ENCODE assay signal across 8 cellular contexts in genomic region chr17:61583242-61583641, GRCh38. TPM values are rescaled to one million over a fixed set of nuclear protein-coding genes. Genes with fewer than 3 reads are reported as not detected.
DNase-seq lines count a peak whose midpoint lies in the region; ATAC-seq, FAIRE-seq and TF ChIP-seq lines count a peak whose summit lies in the region.

No MANE protein-coding gene starts in this region.

- H3K27ac ChIP-seq in 22Rv1 (peak overlapping the region; percentile 23), endothelial cell of umbilical vein (ENCODE audit: insufficient read depth, low read depth, low read length) (no peak overlapping the region), testis (no peak overlapping the region), right atrium auricular region (no peak overlapping the region)

- POLR2A ChIA-PET in endothelial cell of umbilical vein (lab: Charles Lee) = no interaction called here

- H3K79me2 ChIP-seq in endothelial cell of umbilical vein (ENCODE audit: control insufficient read depth, insufficient read depth, low read length) = no peaks in the 10 kb centered on the region

- no peak overlapping the region for H3K4me3 ChIP-seq in endothelial cell of umbilical vein (replicated peaks in 1 of 3; ENCODE audit: insufficient read depth in 1 of 3, low read depth in 1 of 3, low read length in 3 of 3)
- no peak overlapping the region for H3K4me3 ChIP-seq in testis
- no peak overlapping the region for H3K4me3 ChIP-seq in right atrium auricular region

- no peak overlapping the region for H3K4me2 ChIP-seq in endothelial cell of umbilical vein (ENCODE audit: insufficient read depth, low read length)

- intact Hi-C loops in endothelial cell of umbilical vein (cut with micrococcal nuclease) = loop anchor here (1.0 kb wide), 1 partner anchor 171 kb away; no protein-coding TSS in a partner anchor
- intact Hi-C loops in testis (cut with DNase I; ENCODE audit: low total_unique reads) = no loop called here

- H3K4me1 ChIP-seq in endothelial cell of umbilical vein (ENCODE audit: control insufficient read depth, extremely low read depth, insufficient read depth, low read length) = no peaks in the 10 kb centered on the region
- no peaks in the 10 kb centered on the region for H3K4me1 ChIP-seq in testis
- no peaks in the 10 kb centered on the region for H3K4me1 ChIP-seq in right atrium auricular region

- no peak overlapping the region for H3K9ac ChIP-seq in endothelial cell of umbilical vein (replicated peaks; ENCODE audit: extremely low read depth, insufficient read depth, low read length)

- CTCF ChIA-PET in endothelial cell of umbilical vein (lab: Charles Lee) = interaction anchor here (0.6 to 6.6 kb wide), 15 partner anchors 9 to 863 kb away, joined by 3 to 87 read pairs (median 4); no protein-coding TSS in a partner anchor

- FAIRE-seq in endothelial cell of umbilical vein (lab: Jason Lieb, UNC) = no peak

- TF ChIP-seq POLR2A in endothelial cell of umbilical vein (IDR thresholded peaks at IDR 0.05; ENCODE audit: low read depth, low read length) = no peak
- no peak for TF ChIP-seq POLR2A in testis (IDR thresholded peaks at IDR 0.05)

- BruUV-seq in endothelial cell of umbilical vein (replicated peaks; lab: Mats Ljungman, UMichigan) = no TSS peak

- WGBS in testis, 2 donors = 77 to 82% methylated on average over 3 of the region's 3 CpGs

- H3K27me3 ChIP-seq in endothelial cell of umbilical vein (ENCODE audit: control insufficient read depth in 2 of 2, insufficient read depth in 2 of 2, low read length in 2 of 2) = peaks cover 11 to 30% of the 10 kb centered on the region in 2 experiments
- H3K27me3 ChIP-seq in testis = no peaks in the 10 kb centered on the region
- no peaks in the 10 kb centered on the region for H3K27me3 ChIP-seq in right atrium auricular region

- H4K20me1 ChIP-seq in endothelial cell of umbilical vein (replicated peaks; ENCODE audit: control insufficient read depth, extremely low read depth, insufficient read depth, low read length) = no peaks in the 10 kb centered on the region

- ATAC-seq in GM18498 (IDR thresholded peaks at IDR 0.05; ENCODE audit: unreplicated experiment) (peak; percentile 50), GM19452 (IDR thresholded peaks at IDR 0.05; ENCODE audit: unreplicated experiment) (no peak)

- no peak overlapping the region for H2AFZ ChIP-seq in endothelial cell of umbilical vein (ENCODE audit: low read depth, low read length)

- DNase-seq in NCI-H460 (ENCODE audit: extremely low read depth, low read depth) = peak; percentile 51
- DNase-seq in endothelial cell of umbilical vein (ENCODE audit: low read depth, low spot score) = peak; percentile 36
- no peak for DNase-seq in testis
- no peak for DNase-seq in stimulated activated CD4-positive, alpha-beta T cell treated with anti-CD3 and anti-CD28 coated beads, Interleukin-2, amount 100 ng/mL, for 24 hours
- DNase-seq in right atrium auricular region (ENCODE audit: low spot score) = no peak

- TF ChIP-seq CTCF in 22Rv1 (IDR thresholded peaks at IDR 0.05) = peak; percentile 75
- peak; percentile 11 to 25 for TF ChIP-seq CTCF in endothelial cell of umbilical vein (IDR thresholded peaks at IDR 0.05; ENCODE audit: extremely low read depth in 1 of 2, insufficient read depth in 1 of 2, low read depth in 1 of 2, low read length in 2 of 2)
- no peak for TF ChIP-seq CTCF in testis (IDR thresholded peaks at IDR 0.05)
- no peak for TF ChIP-seq CTCF in right atrium auricular region (IDR thresholded peaks at IDR 0.05)

- no peaks in the 10 kb centered on the region for H3K9me3 ChIP-seq in endothelial cell of umbilical vein (replicated peaks; ENCODE audit: control insufficient read depth, insufficient read depth, low read length)
- H3K9me3 ChIP-seq in testis = no peaks in the 10 kb centered on the region
- H3K9me3 ChIP-seq in right atrium auricular region = no peaks in the 10 kb centered on the region

- H3K36me3 ChIP-seq in endothelial cell of umbilical vein (ENCODE audit: control insufficient read depth in 2 of 2, extremely low read depth in 1 of 2, insufficient read depth in 2 of 2, low read length in 2 of 2) (no peaks in the 10 kb centered on the region), testis (ENCODE audit: low read depth, missing control alignments) (no peaks in the 10 kb centered on the region), right atrium auricular region (no peaks in the 10 kb centered on the region)

- no peaks in the 10 kb centered on the region for H3K9me1 ChIP-seq in endothelial cell of umbilical vein (replicated peaks; ENCODE audit: control insufficient read depth, extremely low read depth, insufficient read depth, low read length)

- dilution Hi-C loops in endothelial cell of umbilical vein (cut with MboI; ENCODE audit: extremely low pct_ligation_motif_present, low sequenced_read_pairs) = no loop called here

TF ChIP-seq in endothelial cell of umbilical vein, 7 proteins besides CTCF, POLR2A, EP300 and RAD21:
- TF ChIP-seq JUN (IDR thresholded peaks at IDR 0.05; ENCODE audit: borderline replicate concordance, insufficient read depth, insufficient read length, low read depth) (peak; percentile 58), MAX (IDR thresholded peaks at IDR 0.05; ENCODE audit: insufficient read depth, insufficient read length) (no peak)

RNA-seq across cellular contexts. Expression of gene NACA2, which starts 7.8 kb away (rescaled TPM):
- total RNA-seq in NCI-H460 (2014; rRNA removed; shearing (Covaris generic)) = not detected in 2 replicates
- not detected in 2 replicates for polyA plus RNA-seq in NCI-H460 (2014; cell fraction: nucleus; rRNA removed)
- not detected in 2 replicates for total RNA-seq in endothelial cell of umbilical vein
- not detected in 2 replicates for polyA plus RNA-seq in endothelial cell of umbilical vein
- polyA plus RNA-seq in endothelial cell of umbilical vein (2011; cell fraction: cytosol; rRNA removed) = not detected in 2 replicates
- polyA plus RNA-seq in endothelial cell of umbilical vein (2011; cell fraction: nucleus; rRNA removed) = not detected in 2 replicates
- polyA plus RNA-seq in endothelial cell of umbilical vein (2012) = 1.3 and 1.6 TPM in 2 replicates
- polyA minus RNA-seq in endothelial cell of umbilical vein = not detected in 2 replicates
- polyA minus RNA-seq in endothelial cell of umbilical vein (2011; cell fraction: cytosol; rRNA and poly(A)+ RNA removed) = not detected
- not detected in 2 replicates for polyA minus RNA-seq in endothelial cell of umbilical vein (2011; cell fraction: nucleus; rRNA and poly(A)+ RNA removed)
- 10 to 100 TPM; 13.9 to 31.1 TPM for total RNA-seq in testis
- polyA plus RNA-seq in testis (ENCODE audit: insufficient read depth, low read depth, low replicate concordance) = 129 TPM
- total RNA-seq in right atrium auricular region = not detected

Comparison
In these comparisons a context has a peak if more than half of its experiments do, and no peak if none do; other contexts are left out.
1. CTCF ChIP-seq: peak in 22Rv1 (single experiment) and endothelial cell of umbilical vein (2 of 2); none in testis (0 of 3) and right atrium auricular region (0 of 2).
2. DNase-seq: peak in NCI-H460 (single experiment) and endothelial cell of umbilical vein (single experiment); none in testis (single experiment), stimulated activated CD4-positive, alpha-beta T cell treated with anti-CD3 and anti-CD28 coated beads, Interleukin-2, amount 100 ng/mL, for 24 hours (0 of 2) and right atrium auricular region (single experiment).
3. RNA of gene NACA2, which starts 7.8 kb away (total RNA-seq): 13.9 to 31.1 TPM in testis; not detected in NCI-H460, not detected in endothelial cell of umbilical vein and not detected in right atrium auricular region; every median in the first group is over 10 times any median in the second.